ENCODE assay signal across 14 cellular contexts in genomic region chr2:39938035-39938835, GRCh38.
DNase-seq lines count a peak whose midpoint lies in the region; ATAC-seq and TF ChIP-seq lines count a peak whose summit lies in the region.
"Had no signal": no experiment of that assay in that cellular context is flagged by ENCODE, and none has a peak within 500 bp of the region (broad histone marks: within the 10 kb centered on the region; RNA-seq: fewer than 3 reads in every experiment).

No MANE protein-coding gene starts in this region.

- H3K9me2 ChIP-seq in SK-N-SH = no peaks in the 10 kb centered on the region

- H3K27me3 Mint-ChIP-seq in activated CD4-positive, alpha-beta T cell treated with anti-CD3 and anti-CD28 coated beads, Interleukin-2, amount 10 ng/mL, durations not matched to agents 7 days and 5 days = no peaks in the 10 kb centered on the region

- POLR2A ChIA-PET in activated CD4-positive, alpha-beta T cell treated with anti-CD3 and anti-CD28 coated beads, Interleukin-2, amount 10 ng/mL, durations not matched to agents 7 days and 5 days (lab: Charles Lee) = interaction anchor here (0.6 kb wide), 1 partner anchor 89 kb away, joined by 3 read pairs; no protein-coding TSS in a partner anchor
- POLR2A ChIA-PET in SK-N-SH (lab: Yijun Ruan, JAX) = no interaction called here

- no peak overlapping the region; the same call in 1 of the 2 replicates for H2AFZ ChIP-seq in SK-N-SH (ENCODE audit: low read depth)

- H3K27ac ChIP-seq in SK-N-SH (ENCODE audit: low read depth in 2 of 2, low read length in 1 of 2) = peak overlapping the region in 1 of 2 experiments; percentile 39; a peak in 2 of 4 replicates
- no peak overlapping the region for H3K27ac ChIP-seq in epithelial cell of prostate
- H3K27ac ChIP-seq: A549 had no signal

- no peak for TF ChIP-seq CTCF in SK-N-SH (IDR thresholded peaks at IDR 0.05)

- 0 out of 2 replicates have a peak overlapping the region, but pooled peaks have one; percentile 2 for H3K9ac ChIP-seq in SK-N-SH
- peak overlapping the region; percentile 43 for H3K9ac ChIP-seq in skeletal muscle satellite cell (ENCODE audit: low read depth, low read length)

- peak overlapping the region; percentile 11 for H3K4me3 Mint-ChIP-seq in activated CD4-positive, alpha-beta T cell treated with anti-CD3 and anti-CD28 coated beads, Interleukin-2, amount 10 ng/mL, durations not matched to agents 7 days and 5 days
- H3K4me3 Mint-ChIP-seq: neural crest cell had no signal

- H3F3A ChIP-seq in SK-N-SH (replicated peaks; ENCODE audit: insufficient read depth) = no peaks in the 10 kb centered on the region

- H3K79me2 ChIP-seq in SK-N-SH (ENCODE audit: insufficient read depth) = no peaks in the 10 kb centered on the region

- H3K4me2 ChIP-seq in SK-N-SH (0 out of 2 replicates have a peak overlapping the region, but pooled peaks have one; percentile 3), skeletal muscle satellite cell (ENCODE audit: low read length) (peak overlapping the region; percentile 10)
- H3K4me2 ChIP-seq: A549 had no signal

- H4K20me1 ChIP-seq in SK-N-SH (ENCODE audit: insufficient read depth) = no peaks in the 10 kb centered on the region

- H3K9me3 Mint-ChIP-seq in activated CD4-positive, alpha-beta T cell treated with anti-CD3 and anti-CD28 coated beads, Interleukin-2, amount 10 ng/mL, durations not matched to agents 7 days and 5 days = peaks cover 20% of the 10 kb centered on the region

- H3K36me3 ChIP-seq in SK-N-SH (replicated peaks in 1 of 2; ENCODE audit: control insufficient read depth in 1 of 2, insufficient read depth in 2 of 2, low read length in 1 of 2) (no peaks in the 10 kb centered on the region), skeletal muscle satellite cell (ENCODE audit: insufficient read depth, low read length) (no peaks in the 10 kb centered on the region)

- H3K4me3 ChIP-seq in SK-N-SH (ENCODE audit: low read depth in 2 of 2, low read length in 1 of 2) = no peak overlapping the region
- no peak overlapping the region for H3K4me3 ChIP-seq in skeletal muscle satellite cell (ENCODE audit: low read length)
- H3K4me3 ChIP-seq: A549 had no signal

- H3K27me3 ChIP-seq in SK-N-SH (ENCODE audit: insufficient read depth) (no peaks in the 10 kb centered on the region), skeletal muscle satellite cell (ENCODE audit: control insufficient read depth, insufficient read depth, low read length) (no peaks in the 10 kb centered on the region)

- peak overlapping the region; percentile 82 for H3K27ac Mint-ChIP-seq in activated CD4-positive, alpha-beta T cell treated with anti-CD3 and anti-CD28 coated beads, Interleukin-2, amount 10 ng/mL, durations not matched to agents 7 days and 5 days

- ATAC-seq in HG02623 (IDR thresholded peaks at IDR 0.05; ENCODE audit: unreplicated experiment) = no peak
- no peak for ATAC-seq in HG03039 (IDR thresholded peaks at IDR 0.05; ENCODE audit: unreplicated experiment)
- ATAC-seq: A549 had no signal

- peaks cover 50% of the 10 kb centered on the region for H3K4me1 Mint-ChIP-seq in activated CD4-positive, alpha-beta T cell treated with anti-CD3 and anti-CD28 coated beads, Interleukin-2, amount 10 ng/mL, durations not matched to agents 7 days and 5 days
- H3K4me1 Mint-ChIP-seq: neural crest cell had no signal

- TF ChIP-seq RAD21 in SK-N-SH (IDR thresholded peaks at IDR 0.05; ENCODE audit: low read length) = no peak

- TF ChIP-seq EP300 in SK-N-SH (IDR thresholded peaks at IDR 0.05; ENCODE audit: borderline replicate concordance in 1 of 2, low read depth in 1 of 2, low read length in 1 of 2) = peak in 1 of 2 experiments; percentile 8; a peak in 1 of 4 replicates

- peaks cover 0 to 12% of the 10 kb centered on the region in 2 experiments; a peak in 2 of 4 replicates for H3K4me1 ChIP-seq in SK-N-SH (ENCODE audit: control insufficient read depth in 1 of 2, insufficient read depth in 2 of 2, low read depth in 1 of 2, low read length in 1 of 2)
- H3K4me1 ChIP-seq in skeletal muscle satellite cell (ENCODE audit: control insufficient read depth, insufficient read depth, low read length) = peaks cover 21% of the 10 kb centered on the region
- H3K4me1 ChIP-seq: A549 had no signal

- H3K9me3 ChIP-seq in SK-N-SH (no peaks in the 10 kb centered on the region), skeletal muscle satellite cell (replicated peaks; ENCODE audit: low read length) (no peaks in the 10 kb centered on the region)
- H3K9me3 ChIP-seq: A549 had no signal

- CTCF ChIA-PET in activated CD4-positive, alpha-beta T cell treated with anti-CD3 and anti-CD28 coated beads, Interleukin-2, amount 10 ng/mL, durations not matched to agents 7 days and 5 days (lab: Charles Lee) = interaction anchor here (1.1 kb wide), 1 partner anchor 13 kb away, joined by 3 read pairs; no protein-coding TSS in a partner anchor
- CTCF ChIA-PET in SK-N-SH (lab: Yijun Ruan, JAX) = interaction anchor here (0.5 to 1.4 kb wide), 4 partner anchors 11 to 1845 kb away, joined by 3 read pairs; no protein-coding TSS in a partner anchor

- no peak for DNase-seq in activated CD4-positive, alpha-beta T cell treated with anti-CD3 and anti-CD28 coated beads, Interleukin-2, amount 10 ng/mL, durations not matched to agents 7 days and 5 days
- DNase-seq in activated CD4-positive, alpha-beta T cell treated with anti-CD3 and anti-CD28 coated beads for 4 hours = no peak
- DNase-seq in SK-N-SH = no peak
- DNase-seq in epithelial cell of prostate (ENCODE audit: low read depth, low spot score) = peak; percentile 41
- no peak for DNase-seq in COLO668 (lab: John Stamatoyannopoulos, UW; ENCODE audit: unreplicated experiment)
- DNase-seq: activated gamma-delta T cell; effector memory CD4-positive, alpha-beta T cell; NCI-H1048; stimulated activated CD4-positive, alpha-beta T cell treated with anti-CD3 and anti-CD28 coated beads, Interleukin-2, amount 100 ng/mL, for 24 hours had no signal

- WGBS in SK-N-SH (ENCODE audit: low lambda C conversion rate) = 68% methylated on average over 4 of the region's 4 CpGs

- peaks cover 25% of the 10 kb centered on the region for H3K36me3 Mint-ChIP-seq in activated CD4-positive, alpha-beta T cell treated with anti-CD3 and anti-CD28 coated beads, Interleukin-2, amount 10 ng/mL, durations not matched to agents 7 days and 5 days (ENCODE audit: low read depth)

TF ChIP-seq in SK-N-SH, 30 proteins besides CTCF, POLR2A, EP300 and RAD21:
- TF ChIP-seq FOSL2 (IDR thresholded peaks at IDR 0.05; ENCODE audit: borderline replicate concordance, low read depth) (peak; percentile 52; the same call in 1 of the 2 replicates), CHD2 (IDR thresholded peaks at IDR 0.05; ENCODE audit: low read length, partially characterized antibody) (no peak), MXI1 (IDR thresholded peaks at IDR 0.05; ENCODE audit: low read depth, low read length) (no peak), JUND (IDR thresholded peaks at IDR 0.05) (0 out of 2 replicates have a peak, but pooled peaks have one; percentile 35), FOXM1 (IDR thresholded peaks at IDR 0.05; ENCODE audit: low read depth) (no peak), USF2 (IDR thresholded peaks at IDR 0.05; ENCODE audit: borderline replicate concordance, low read depth, low read length) (no peak), REST (IDR thresholded peaks at IDR 0.05; ENCODE audit: low read depth, low read length) (no peak), MAX (IDR thresholded peaks at IDR 0.05; ENCODE audit: low read depth) (no peak), FOXJ3 (CRISPR knock-in tag; IDR thresholded peaks at IDR 0.05) (no peak), NFIC (IDR thresholded peaks at IDR 0.05; ENCODE audit: borderline replicate concordance) (no peak), TCF12 (IDR thresholded peaks at IDR 0.05) (peak; percentile 42; the same call in 1 of the 2 replicates), NRF1 (IDR thresholded peaks at IDR 0.05; ENCODE audit: low read depth, low read length) (no peak), TEAD4 (IDR thresholded peaks at IDR 0.05; ENCODE audit: borderline replicate concordance, insufficient read depth) (no peak)
